Comparison of ENCODE assay signal across 19 cellular contexts in the genomic region with DNA sequence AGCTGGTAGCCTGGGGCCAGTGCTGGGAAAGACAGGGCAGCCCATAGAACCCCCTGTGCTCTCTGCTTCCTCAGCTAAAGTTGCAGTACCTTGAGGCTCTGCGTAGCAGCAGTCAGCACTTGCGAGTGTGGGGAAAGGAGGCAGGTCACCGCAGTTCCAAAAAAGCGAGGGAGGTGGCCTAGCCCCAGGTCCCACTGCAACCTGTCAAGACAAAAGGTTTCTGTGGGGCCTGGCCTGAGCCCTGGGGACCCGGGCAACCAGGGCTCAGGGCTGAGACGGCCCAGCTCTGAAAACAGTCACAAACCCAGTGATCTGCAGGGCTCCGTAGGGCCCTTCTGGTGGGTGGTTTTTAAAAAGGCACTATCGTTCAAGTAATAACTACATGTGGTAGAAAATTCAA. TPM values are rescaled to one million over a fixed set of nuclear protein-coding genes. Genes with fewer than 3 reads are reported as not detected.
DNase-seq lines count a peak whose midpoint lies in the region; ATAC-seq and TF ChIP-seq lines count a peak whose summit lies in the region.
"Had no signal": no experiment of that assay in that cellular context is flagged by ENCODE, and none has a peak within 500 bp of the region (broad histone marks: within the 10 kb centered on the region; RNA-seq: fewer than 3 reads in every experiment).

No MANE protein-coding gene starts in this region.

- H2BK15ac ChIP-seq in neuronal stem cell (ENCODE audit: low read length), result no peak overlapping the region

- H3K9me3 Mint-ChIP-seq in natural killer cell treated with Interleukin-12 subunit alpha and Interleukin-12 subunit beta and Interleukin-15 and Interleukin-18, amount 100 ng/mL, for 72 hours, result no peaks in the 10 kb centered on the region
- no peaks in the 10 kb centered on the region for H3K9me3 Mint-ChIP-seq in natural killer cell
- H3K9me3 Mint-ChIP-seq in activated naive CD4-positive, alpha-beta T cell treated with anti-CD3 and anti-CD28 coated beads, Interleukin-2, amount 50 U/mL, for 72 hours, result no peaks in the 10 kb centered on the region
- H3K9me3 Mint-ChIP-seq: CD4-positive, alpha-beta memory T cell; CD4-positive, CD25-positive, alpha-beta regulatory T cell; CD8-positive, alpha-beta memory T cell had no signal

- TSS peak; percentile 46 for BruUV-seq in Panc1 (replicated peaks; lab: Mats Ljungman, UMichigan)

- H2BK5ac ChIP-seq in neuronal stem cell (ENCODE audit: low read length), result no peak overlapping the region

- WGBS in neuronal stem cell (ENCODE audit: extremely low coverage in 2 of 2, insufficient read length in 2 of 2, insufficient replicate concordance in 1 of 2), 2 donors, result no CpG with 5 or more reads among the region's 8 CpGs

- H3K4ac ChIP-seq in neuronal stem cell (ENCODE audit: low read length), result no peak overlapping the region

- H3K18ac ChIP-seq in neuronal stem cell (ENCODE audit: low read length), result no peak overlapping the region

- no peak for TF ChIP-seq CTCF in natural killer cell (IDR thresholded peaks at IDR 0.05)
- TF ChIP-seq CTCF in Panc1 (IDR thresholded peaks at IDR 0.05), result no peak
- no peak for TF ChIP-seq CTCF in coronary artery (IDR thresholded peaks at IDR 0.05)

- in situ Hi-C loops in Panc1 (cut with HindIII; ENCODE audit: low pct_unique_long_range_greater_than_20kb, low sequenced_read_pairs), result no loop called here

- peak; percentile 31 for DNase-seq in natural killer cell treated with Interleukin-12 subunit alpha and Interleukin-12 subunit beta and Interleukin-15 and Interleukin-18, amount 100 ng/mL, for 72 hours (ENCODE audit: low spot score)
- no peak for DNase-seq in natural killer cell
- DNase-seq in Panc1 (ENCODE audit: low read depth, low spot score), result no peak
- DNase-seq in neuronal stem cell (ENCODE audit: low spot score), result no peak
- DNase-seq in hepatic stellate cell (ENCODE audit: low spot score), result no peak
- DNase-seq in coronary artery (ENCODE audit: low spot score), result no peak
- no peak for DNase-seq in activated naive CD4-positive, alpha-beta T cell treated with anti-CD3 and anti-CD28 coated beads, Interleukin-2, amount 50 U/mL, for 72 hours (ENCODE audit: low spot score in 2 of 2)
- DNase-seq: AML-193; C1 segment of cervical spinal cord; CD4-positive, alpha-beta memory T cell; CD4-positive, CD25-positive, alpha-beta regulatory T cell; CD8-positive, alpha-beta memory T cell; COR-L47; DMS79 treated with DMSO at 0.1 percent for 48 hours; GF-D8 had no signal

- peaks cover 2% of the 10 kb centered on the region for H3K79me1 ChIP-seq in neuronal stem cell (ENCODE audit: low read depth, low read length)

- no peak overlapping the region for H3K9ac ChIP-seq in neuronal stem cell (ENCODE audit: low read depth, low read length, poor library complexity)

- H2BK12ac ChIP-seq in neuronal stem cell (ENCODE audit: low read length), result no peak overlapping the region

- no peak for ATAC-seq in natural killer cell treated with Interleukin-12 subunit alpha and Interleukin-12 subunit beta and Interleukin-15 and Interleukin-18, amount 100 ng/mL, for 72 hours
- ATAC-seq in natural killer cell, result no peak
- 0 out of 2 replicates have a peak, but pooled peaks have one; percentile 36 for ATAC-seq in Panc1
- no peak for ATAC-seq in activated naive CD4-positive, alpha-beta T cell treated with anti-CD3 and anti-CD28 coated beads, Interleukin-2, amount 50 U/mL, for 72 hours
- ATAC-seq: A549 had no signal

- H3K36me3 Mint-ChIP-seq in natural killer cell treated with Interleukin-12 subunit alpha and Interleukin-12 subunit beta and Interleukin-15 and Interleukin-18, amount 100 ng/mL, for 72 hours, result no peaks in the 10 kb centered on the region
- no peaks in the 10 kb centered on the region for H3K36me3 Mint-ChIP-seq in natural killer cell
- H3K36me3 Mint-ChIP-seq in activated naive CD4-positive, alpha-beta T cell treated with anti-CD3 and anti-CD28 coated beads, Interleukin-2, amount 50 U/mL, for 72 hours, result peaks cover 0 to 5% of the 10 kb centered on the region in 2 donors

- H3K4me2 ChIP-seq in neuronal stem cell (ENCODE audit: insufficient read depth, low read length, poor library complexity, severe bottlenecking), result no peak overlapping the region
- H3K4me2 ChIP-seq: A549 had no signal

- H3K36me3 ChIP-seq in Panc1 (ENCODE audit: control insufficient read depth, insufficient read depth, low read length), result peaks cover 10% of the 10 kb centered on the region; the same call in 1 of the 2 replicates
- H3K36me3 ChIP-seq in neuronal stem cell (replicated peaks in 1 of 2; ENCODE audit: control insufficient read depth in 2 of 2, insufficient read depth in 2 of 2, low read length in 2 of 2), result peaks cover 31 to 79% of the 10 kb centered on the region in 2 donors

- H3K27ac ChIP-seq in Panc1 (ENCODE audit: low read length) (no peak overlapping the region), neuronal stem cell (replicated peaks; ENCODE audit: low read length) (no peak overlapping the region), coronary artery (no peak overlapping the region)
- H3K27ac ChIP-seq: 22Rv1, A549 had no signal

- no peaks in the 10 kb centered on the region for H3K27me3 Mint-ChIP-seq in natural killer cell treated with Interleukin-12 subunit alpha and Interleukin-12 subunit beta and Interleukin-15 and Interleukin-18, amount 100 ng/mL, for 72 hours
- H3K27me3 Mint-ChIP-seq in natural killer cell (ENCODE audit: low read depth in 2 of 2), result no peaks in the 10 kb centered on the region
- H3K27me3 Mint-ChIP-seq: B cell; CD4-positive, alpha-beta memory T cell; CD4-positive, CD25-positive, alpha-beta regulatory T cell had no signal

- H3K4me3 ChIP-seq in Panc1 (ENCODE audit: low read depth in 2 of 2, low read length in 2 of 2) (no peak overlapping the region), neuronal stem cell (ENCODE audit: low read length in 2 of 2) (no peak overlapping the region), coronary artery (no peak overlapping the region)
- H3K4me3 ChIP-seq: A549 had no signal

- H2AFZ ChIP-seq in neuronal stem cell (ENCODE audit: low read length), result no peak overlapping the region

- POLR2A ChIA-PET in Panc1 (lab: Charles Lee), result no interaction called here

- CTCF ChIA-PET in Panc1 (lab: Charles Lee), result no interaction called here

- H3K27me3 ChIP-seq in Panc1 (ENCODE audit: control insufficient read depth, insufficient read depth, low read length) (no peaks in the 10 kb centered on the region), neuronal stem cell (ENCODE audit: control insufficient read depth in 3 of 3, insufficient read depth in 3 of 3, low read depth in 1 of 3, low read length in 3 of 3) (no peaks in the 10 kb centered on the region)

- peaks cover 0 to under 1% of the 10 kb centered on the region in 2 donors for H3K4me1 Mint-ChIP-seq in natural killer cell treated with Interleukin-12 subunit alpha and Interleukin-12 subunit beta and Interleukin-15 and Interleukin-18, amount 100 ng/mL, for 72 hours (ENCODE audit: low read depth in 2 of 2)
- no peaks in the 10 kb centered on the region for H3K4me1 Mint-ChIP-seq in natural killer cell
- H3K4me1 Mint-ChIP-seq: B cell; CD4-positive, alpha-beta memory T cell; CD4-positive, CD25-positive, alpha-beta regulatory T cell; CD8-positive, alpha-beta memory T cell had no signal

- H3K4me3 Mint-ChIP-seq in natural killer cell treated with Interleukin-12 subunit alpha and Interleukin-12 subunit beta and Interleukin-15 and Interleukin-18, amount 100 ng/mL, for 72 hours, result no peak overlapping the region
- H3K4me3 Mint-ChIP-seq in natural killer cell, result no peak overlapping the region
- H3K4me3 Mint-ChIP-seq: B cell; CD14-positive monocyte; CD4-positive, alpha-beta memory T cell; CD4-positive, CD25-positive, alpha-beta regulatory T cell; CD8-positive, alpha-beta memory T cell had no signal

- no peak overlapping the region for H2BK120ac ChIP-seq in neuronal stem cell (ENCODE audit: low read depth, low read length)

- intact Hi-C loops in natural killer cell (cut with micrococcal nuclease), result no loop called here
- intact Hi-C loops in Panc1 (cut with micrococcal nuclease; ENCODE audit: unreplicated experiment), result no loop called here

- no peak overlapping the region for H4K91ac ChIP-seq in neuronal stem cell (ENCODE audit: low read depth, low read length, poor library complexity)

- H4K8ac ChIP-seq in neuronal stem cell (ENCODE audit: low read depth, low read length), result no peak overlapping the region

- no peak overlapping the region for H3K27ac Mint-ChIP-seq in natural killer cell treated with Interleukin-12 subunit alpha and Interleukin-12 subunit beta and Interleukin-15 and Interleukin-18, amount 100 ng/mL, for 72 hours
- no peak overlapping the region for H3K27ac Mint-ChIP-seq in natural killer cell
- H3K27ac Mint-ChIP-seq in activated naive CD4-positive, alpha-beta T cell treated with anti-CD3 and anti-CD28 coated beads, Interleukin-2, amount 50 U/mL, for 72 hours, result no peak overlapping the region
- H3K27ac Mint-ChIP-seq: B cell; CD4-positive, alpha-beta memory T cell; CD4-positive, CD25-positive, alpha-beta regulatory T cell had no signal

- no peak overlapping the region for H3K14ac ChIP-seq in neuronal stem cell (ENCODE audit: low read length)

- H3K9me3 ChIP-seq in Panc1 (ENCODE audit: control insufficient read depth, insufficient read depth, low read depth, low read length) (no peaks in the 10 kb centered on the region), neuronal stem cell (replicated peaks in 1 of 2; ENCODE audit: control insufficient read depth in 2 of 2, insufficient read depth in 1 of 2, low read depth in 1 of 2, low read length in 2 of 2) (peaks cover 0 to 2% of the 10 kb centered on the region in 2 donors)
- H3K9me3 ChIP-seq: A549 had no signal

- H3K4me1 ChIP-seq in Panc1 (ENCODE audit: control insufficient read depth, insufficient read depth, low read length), result no peaks in the 10 kb centered on the region
- no peaks in the 10 kb centered on the region for H3K4me1 ChIP-seq in neuronal stem cell (ENCODE audit: control insufficient read depth in 2 of 2, insufficient read depth in 1 of 2, low read depth in 1 of 2, low read length in 2 of 2)
- H3K4me1 ChIP-seq: A549 had no signal

- no peak overlapping the region for H2AK5ac ChIP-seq in neuronal stem cell (ENCODE audit: low read depth, low read length)

- peak overlapping the region; percentile 47 for H3K23ac ChIP-seq in neuronal stem cell (ENCODE audit: low read depth, low read length, poor library complexity)

RNA-seq across cellular contexts. Expression of gene RRP12, which starts 19.5 kb away (rescaled TPM):
- 100 to 1,000 TPM in 1 of 2 donors, 10 to 100 TPM in 1; 40.1 to 100 TPM for total RNA-seq in natural killer cell treated with Interleukin-12 subunit alpha and Interleukin-12 subunit beta and Interleukin-15 and Interleukin-18, amount 100 ng/mL, for 72 hours
- 100 to 1,000 TPM in 1 of 3 donors, 10 to 100 TPM in 2; 60.1 to 234 (median 79.2) TPM for total RNA-seq in natural killer cell
- 94.9 TPM for total RNA-seq in Panc1 (2021; ENCODE audit: unreplicated experiment)
- 49.8 TPM for polyA plus RNA-seq in Panc1 (2012; ENCODE audit: insufficient read length)
- polyA plus RNA-seq in neuronal stem cell (2013, experiment 1 of 2), result 10.3 TPM
- polyA plus RNA-seq in neuronal stem cell (2013, experiment 2 of 2), result 9.5 TPM
- 10 to 100 TPM; 41.4 to 43.1 TPM for total RNA-seq in activated naive CD4-positive, alpha-beta T cell treated with anti-CD3 and anti-CD28 coated beads, Interleukin-2, amount 50 U/mL, for 72 hours

RNA-seq across cellular contexts. Expression of gene PGAM1, which starts 44.4 kb away (rescaled TPM):
- total RNA-seq in natural killer cell treated with Interleukin-12 subunit alpha and Interleukin-12 subunit beta and Interleukin-15 and Interleukin-18, amount 100 ng/mL, for 72 hours, result 100 to 1,000 TPM; 546 to 554 TPM
- total RNA-seq in natural killer cell, result 100 to 1,000 TPM in 1 of 3 donors, 10 to 100 TPM in 2; 92.6 to 104 (median 96.0) TPM
- total RNA-seq in Panc1 (2021; ENCODE audit: unreplicated experiment), result 726 TPM
- 865 TPM for polyA plus RNA-seq in Panc1 (2012; ENCODE audit: insufficient read length)
- polyA plus RNA-seq in neuronal stem cell (2013, experiment 1 of 2), result 252 TPM
- polyA plus RNA-seq in neuronal stem cell (2013, experiment 2 of 2), result 248 TPM
- total RNA-seq in activated naive CD4-positive, alpha-beta T cell treated with anti-CD3 and anti-CD28 coated beads, Interleukin-2, amount 50 U/mL, for 72 hours, result 1,000 to 10,000 TPM in 1 of 2 donors, 100 to 1,000 TPM in 1; 610 to 1,410 TPM

RNA-seq across cellular contexts. Expression of gene FRAT2, which starts 47.1 kb away (rescaled TPM):
- total RNA-seq in natural killer cell treated with Interleukin-12 subunit alpha and Interleukin-12 subunit beta and Interleukin-15 and Interleukin-18, amount 100 ng/mL, for 72 hours, result 1 to 10 TPM; 7.1 to 8.7 TPM
- total RNA-seq in natural killer cell (10 to 100 TPM; 18.7 to 23.4 (median 22.2) TPM), Panc1 (2021; ENCODE audit: unreplicated experiment) (16.7 TPM)
- polyA plus RNA-seq in Panc1 (2012; ENCODE audit: insufficient read length), result 16.9 TPM
- polyA plus RNA-seq in neuronal stem cell (2013, experiment 1 of 2), result 6.9 TPM
- polyA plus RNA-seq in neuronal stem cell (2013, experiment 2 of 2), result 7.3 TPM
- 10 to 100 TPM in 1 of 2 donors, 1 to 10 TPM in 1; 6.9 to 12.5 TPM for total RNA-seq in activated naive CD4-positive, alpha-beta T cell treated with anti-CD3 and anti-CD28 coated beads, Interleukin-2, amount 50 U/mL, for 72 hours
